ENCODE assay signal across 30 cellular contexts in the genomic region with DNA sequence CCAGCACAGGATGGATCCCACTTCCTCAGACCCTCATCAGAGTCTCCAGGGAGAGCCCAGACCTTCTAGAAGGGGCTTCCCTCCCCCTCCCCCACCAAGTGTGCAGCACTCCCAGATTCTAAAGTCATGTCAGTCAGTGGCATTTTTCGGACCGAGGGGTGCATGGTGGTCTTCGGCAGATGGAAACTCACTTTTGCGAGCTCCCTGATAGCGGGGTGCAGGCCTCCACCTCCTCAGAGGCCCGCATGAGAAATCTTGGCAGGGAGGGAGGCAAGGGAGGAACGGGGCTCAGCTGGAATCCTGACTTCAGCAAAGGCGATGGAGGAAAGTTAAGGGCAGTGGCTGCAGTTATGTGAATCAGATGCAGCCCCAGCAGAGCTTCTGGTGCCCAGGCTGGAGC. TPM values are rescaled to one million over a fixed set of nuclear protein-coding genes. Genes with fewer than 3 reads are reported as not detected.
"Had no signal": no experiment of that assay in that cellular context is flagged by ENCODE, and none has a peak within 500 bp of the region (broad histone marks: within the 10 kb centered on the region; RNA-seq: fewer than 3 reads in every experiment).

No MANE protein-coding gene starts in this region.

- H3K9me3 ChIP-seq: adrenal gland, body of pancreas, colonic mucosa, esophagus squamous epithelium, gastroesophageal sphincter had no signal

- H3K27ac Mint-ChIP-seq: activated CD4-positive, alpha-beta T cell treated with anti-CD3 and anti-CD28 coated beads, Interleukin-2, amount 10 ng/mL, durations not matched to agents 7 days and 5 days; activated CD8-positive, alpha-beta T cell treated with anti-CD3 and anti-CD28 coated beads for 36 hours; activated naive CD4-positive, alpha-beta T cell treated with anti-CD3 and anti-CD28 coated beads, Interleukin-2, amount 50 U/mL, for 24 hours; activated naive CD8-positive, alpha-beta T cell treated with anti-CD3 and anti-CD28 coated beads for 36 hours; activated naive CD8-positive, alpha-beta T cell treated with anti-CD3 and anti-CD28 coated beads, Interleukin-2, amount 50 U/mL, for 24 hours; activated T-helper 17 cell treated with anti-CD3 and anti-CD28 coated beads, Interleukin-2, amount 50 U/mL, for 72 hours; WTC11 had no signal

- H3K4me1 ChIP-seq: body of pancreas, colonic mucosa, esophagus squamous epithelium had no signal

- DNase-seq: activated CD4-positive, alpha-beta T cell treated with anti-CD3 and anti-CD28 coated beads for 1 hour; activated CD4-positive, alpha-beta T cell treated with anti-CD3 and anti-CD28 coated beads for 4 hours; activated CD4-positive, alpha-beta T cell treated with anti-CD3 and anti-CD28 coated beads, Interleukin-2, amount 10 ng/mL, durations not matched to agents 7 days and 5 days; activated CD4-positive, alpha-beta T cell treated with anti-CD3 and anti-CD28 coated beads, Interleukin-2, amount 50 U/mL, for 4 hours; activated CD8-positive, alpha-beta memory T cell treated with anti-CD3 and anti-CD28 coated beads for 24 hours; activated CD8-positive, alpha-beta T cell treated with anti-CD3 and anti-CD28 coated beads for 36 hours; activated gamma-delta T cell; activated naive CD4-positive, alpha-beta T cell; activated naive CD8-positive, alpha-beta T cell treated with anti-CD3 and anti-CD28 coated beads for 36 hours; activated naive CD8-positive, alpha-beta T cell treated with anti-CD3 and anti-CD28 coated beads, Interleukin-2, amount 50 U/mL, for 24 hours; activated T-cell treated with anti-CD3 and anti-CD28 coated beads, Interleukin-2, amount 50 U/mL, for 4 hours; amygdala; aorta; body of pancreas; central memory CD4-positive, alpha-beta T cell; cerebellar nuclear complex; colonic mucosa; effector CD8-positive, alpha-beta T cell; esophagus squamous epithelium; foreskin melanocyte; T-helper 2 cell had no signal

- H3K9me3 Mint-ChIP-seq: activated CD4-positive, alpha-beta T cell treated with anti-CD3 and anti-CD28 coated beads, Interleukin-2, amount 10 ng/mL, durations not matched to agents 7 days and 5 days; activated CD8-positive, alpha-beta T cell treated with anti-CD3 and anti-CD28 coated beads for 36 hours; activated naive CD4-positive, alpha-beta T cell treated with anti-CD3 and anti-CD28 coated beads, Interleukin-2, amount 50 U/mL, for 24 hours; activated naive CD8-positive, alpha-beta T cell treated with anti-CD3 and anti-CD28 coated beads for 36 hours; activated naive CD8-positive, alpha-beta T cell treated with anti-CD3 and anti-CD28 coated beads, Interleukin-2, amount 50 U/mL, for 24 hours; activated T-cell treated with anti-CD3 and anti-CD28 coated beads, Interleukin-2, amount 50 U/mL, for 4 hours; activated T-helper 17 cell treated with anti-CD3 and anti-CD28 coated beads, Interleukin-2, amount 50 U/mL, for 72 hours; WTC11 had no signal

- ATAC-seq: activated CD8-positive, alpha-beta T cell treated with anti-CD3 and anti-CD28 coated beads for 36 hours; activated naive CD8-positive, alpha-beta T cell treated with anti-CD3 and anti-CD28 coated beads, Interleukin-2, amount 50 U/mL, for 24 hours; activated T-cell treated with anti-CD3 and anti-CD28 coated beads, Interleukin-2, amount 50 U/mL, for 4 hours; activated T-helper 17 cell treated with anti-CD3 and anti-CD28 coated beads, Interleukin-2, amount 50 U/mL, for 72 hours; body of pancreas; gastroesophageal sphincter; WTC11 had no signal

- H3K4me1 Mint-ChIP-seq: activated CD4-positive, alpha-beta T cell treated with anti-CD3 and anti-CD28 coated beads, Interleukin-2, amount 10 ng/mL, durations not matched to agents 7 days and 5 days; activated naive CD4-positive, alpha-beta T cell treated with anti-CD3 and anti-CD28 coated beads, Interleukin-2, amount 50 U/mL, for 24 hours; activated naive CD8-positive, alpha-beta T cell treated with anti-CD3 and anti-CD28 coated beads for 36 hours; activated T-helper 17 cell treated with anti-CD3 and anti-CD28 coated beads, Interleukin-2, amount 50 U/mL, for 72 hours had no signal

- H3K4me3 ChIP-seq: adrenal gland, body of pancreas, colonic mucosa, esophagus squamous epithelium, gastroesophageal sphincter had no signal

- H3K27me3 ChIP-seq: adrenal gland, body of pancreas, colonic mucosa, esophagus squamous epithelium, gastroesophageal sphincter had no signal

- H3K27me3 Mint-ChIP-seq: activated CD4-positive, alpha-beta T cell treated with anti-CD3 and anti-CD28 coated beads, Interleukin-2, amount 10 ng/mL, durations not matched to agents 7 days and 5 days; activated CD8-positive, alpha-beta T cell treated with anti-CD3 and anti-CD28 coated beads for 36 hours; activated naive CD4-positive, alpha-beta T cell treated with anti-CD3 and anti-CD28 coated beads, Interleukin-2, amount 50 U/mL, for 24 hours; activated naive CD8-positive, alpha-beta T cell treated with anti-CD3 and anti-CD28 coated beads for 36 hours; activated naive CD8-positive, alpha-beta T cell treated with anti-CD3 and anti-CD28 coated beads, Interleukin-2, amount 50 U/mL, for 24 hours; activated T-helper 17 cell treated with anti-CD3 and anti-CD28 coated beads, Interleukin-2, amount 50 U/mL, for 72 hours had no signal

- H3K4me3 Mint-ChIP-seq: activated CD4-positive, alpha-beta T cell treated with anti-CD3 and anti-CD28 coated beads, Interleukin-2, amount 10 ng/mL, durations not matched to agents 7 days and 5 days; activated CD8-positive, alpha-beta T cell treated with anti-CD3 and anti-CD28 coated beads for 36 hours; activated naive CD4-positive, alpha-beta T cell treated with anti-CD3 and anti-CD28 coated beads, Interleukin-2, amount 50 U/mL, for 24 hours; activated naive CD8-positive, alpha-beta T cell treated with anti-CD3 and anti-CD28 coated beads for 36 hours; activated naive CD8-positive, alpha-beta T cell treated with anti-CD3 and anti-CD28 coated beads, Interleukin-2, amount 50 U/mL, for 24 hours; activated T-cell treated with anti-CD3 and anti-CD28 coated beads, Interleukin-2, amount 50 U/mL, for 4 hours; activated T-helper 17 cell treated with anti-CD3 and anti-CD28 coated beads, Interleukin-2, amount 50 U/mL, for 72 hours; WTC11 had no signal

- H3K36me3 ChIP-seq: adrenal gland, colonic mucosa, esophagus squamous epithelium, gastroesophageal sphincter had no signal

- H3K27ac ChIP-seq: adrenal gland, body of pancreas, colonic mucosa, epithelial cell of prostate, esophagus squamous epithelium, gastroesophageal sphincter, VCaP had no signal

RNA-seq across cellular contexts. Expression of a gene that starts 58.2 kb away (rescaled TPM):
- total RNA-seq: activated naive CD8-positive, alpha-beta T cell treated with anti-CD3 and anti-CD28 coated beads for 36 hours; dermis microvascular lymphatic vessel endothelial cell; endothelial cell of umbilical vein had no signal
